32 cellular contexts compared by ENCODE assay signal in the genomic region with DNA sequence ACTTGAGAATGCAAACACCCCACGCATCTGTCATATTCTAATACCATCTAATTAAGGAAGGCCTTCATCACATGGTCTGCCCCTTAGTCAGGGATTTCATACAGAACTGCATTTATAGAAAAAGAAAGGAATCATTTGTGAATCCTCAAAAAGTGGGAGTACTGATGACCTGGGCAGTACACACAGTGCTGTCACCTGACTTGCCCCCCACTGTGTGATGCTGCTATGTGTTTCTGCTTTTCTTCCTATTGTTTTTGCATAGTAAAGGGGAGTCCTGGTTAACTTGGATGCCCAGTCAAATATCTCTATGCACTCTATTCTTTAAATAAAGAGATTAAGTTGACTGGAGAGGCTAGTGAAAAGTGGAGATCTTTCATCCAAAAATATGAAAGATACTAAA.
"Had no signal": no experiment of that assay in that cellular context is flagged by ENCODE, and none has a peak within 500 bp of the region (broad histone marks: within the 10 kb centered on the region; RNA-seq: fewer than 3 reads in every experiment).

No MANE protein-coding gene starts in this region.

- H3K36me3 ChIP-seq: adrenal gland had no signal

- H3K4me3 Mint-ChIP-seq: activated B cell treated with CpG ODN at 0.5 μM for 24 hours; activated CD4-positive, alpha-beta memory T cell treated with anti-CD3 and anti-CD28 coated beads for 36 hours; activated CD4-positive, alpha-beta T cell treated with anti-CD3 and anti-CD28 coated beads, Interleukin-2, amount 10 ng/mL, durations not matched to agents 24 days and 14 days; activated CD8-positive, alpha-beta memory T cell treated with anti-CD3 and anti-CD28 coated beads, Interleukin-2, amount 10 ng/mL, durations not matched to agents 7 days and 5 days; activated CD8-positive, alpha-beta T cell treated with anti-CD3 and anti-CD28 coated beads, Interleukin-2, amount 10 ng/mL, durations not matched to agents 7 days and 5 days; activated naive CD4-positive, alpha-beta T cell treated with anti-CD3 and anti-CD28 coated beads for 36 hours; activated naive CD4-positive, alpha-beta T cell treated with anti-CD3 and anti-CD28 coated beads, Interleukin-2, amount 50 U/mL, for 24 hours; activated naive CD8-positive, alpha-beta T cell treated with anti-CD3 and anti-CD28 coated beads for 36 hours; activated naive CD8-positive, alpha-beta T cell treated with anti-CD3 and anti-CD28 coated beads, Interleukin-2, amount 50 U/mL, for 24 hours; activated T-helper 1 cell treated with anti-CD3 and anti-CD28 coated beads, Interleukin-12 subunit alpha, Interleukin-12 subunit beta, Interleukin-2, Interleukin-4 antibody, amounts not matched to agents 30 ng/mL and 10 ng/mL and 1 ng/mL, durations not matched to agents 14 hours and 24 hours and 36 hours; effector memory CD8-positive, alpha-beta T cell had no signal

- H3K4me1 ChIP-seq: adrenal gland, body of pancreas had no signal

- DNase-seq: activated B cell treated with CpG ODN at 0.5 μM for 24 hours; activated CD4-positive, alpha-beta memory T cell treated with anti-CD3 and anti-CD28 coated beads for 36 hours; activated CD4-positive, alpha-beta T cell treated with anti-CD3 and anti-CD28 coated beads, Interleukin-2, amount 10 ng/mL, durations not matched to agents 24 days and 14 days; activated CD8-positive, alpha-beta memory T cell treated with anti-CD3 and anti-CD28 coated beads, Interleukin-2, amount 10 ng/mL, durations not matched to agents 7 days and 5 days; activated CD8-positive, alpha-beta memory T cell treated with anti-CD3 and anti-CD28 coated beads, Interleukin-2, amount 50 U/mL, for 4 hours; activated CD8-positive, alpha-beta T cell treated with anti-CD3 and anti-CD28 coated beads, Interleukin-2, amount 10 ng/mL, durations not matched to agents 7 days and 5 days; activated effector memory CD4-positive, alpha-beta T cell treated with anti-CD3 and anti-CD28 coated beads, Interleukin-2, amount 50 U/mL, for 16 hours; activated naive CD4-positive, alpha-beta T cell treated with anti-CD3 and anti-CD28 coated beads for 36 hours; activated naive CD8-positive, alpha-beta T cell treated with anti-CD3 and anti-CD28 coated beads for 36 hours; activated naive CD8-positive, alpha-beta T cell treated with anti-CD3 and anti-CD28 coated beads, Interleukin-2, amount 50 U/mL, for 24 hours; activated T-cell treated with anti-CD3 and anti-CD28 coated beads, Interleukin-2, amount 50 U/mL, for 1 hour; activated T-cell treated with anti-CD3 and anti-CD28 coated beads, Interleukin-2, amount 50 U/mL, for 48 hours; adrenal gland; amygdala; aorta; body of pancreas; caudate nucleus; cortex of kidney; dermis blood vessel endothelial cell; effector CD4-positive, alpha-beta T cell; effector memory CD8-positive, alpha-beta T cell; foreskin fibroblast; head of caudate nucleus; hippocampal formation; T-helper 2 cell had no signal

- H3K4me3 ChIP-seq: adrenal gland, body of pancreas had no signal

- ATAC-seq: activated CD4-positive, CD25-positive, alpha-beta regulatory T cell treated with anti-CD3 and anti-CD28 coated beads, Interleukin-2, amount 50 U/mL, for 24 hours; activated CD8-positive, alpha-beta memory T cell treated with anti-CD3 and anti-CD28 coated beads, Interleukin-2, amount 10 ng/mL, durations not matched to agents 7 days and 5 days; activated CD8-positive, alpha-beta T cell treated with anti-CD3 and anti-CD28 coated beads, Interleukin-2, amount 10 ng/mL, durations not matched to agents 7 days and 5 days; activated naive CD8-positive, alpha-beta T cell treated with anti-CD3 and anti-CD28 coated beads, Interleukin-2, amount 50 U/mL, for 24 hours; body of pancreas; effector memory CD8-positive, alpha-beta T cell; esophagus mucosa had no signal

- H3K9me3 Mint-ChIP-seq: activated B cell treated with CpG ODN at 0.5 μM for 24 hours; activated CD4-positive, alpha-beta T cell treated with anti-CD3 and anti-CD28 coated beads, Interleukin-2, amount 10 ng/mL, durations not matched to agents 24 days and 14 days; activated naive CD4-positive, alpha-beta T cell treated with anti-CD3 and anti-CD28 coated beads, Interleukin-2, amount 50 U/mL, for 24 hours had no signal

- H3K9me3 ChIP-seq: adrenal gland, body of pancreas had no signal

- H3K4me1 Mint-ChIP-seq: activated B cell treated with CpG ODN at 0.5 μM for 24 hours; activated CD4-positive, alpha-beta T cell treated with anti-CD3 and anti-CD28 coated beads, Interleukin-2, amount 10 ng/mL, durations not matched to agents 24 days and 14 days; activated CD8-positive, alpha-beta memory T cell treated with anti-CD3 and anti-CD28 coated beads, Interleukin-2, amount 10 ng/mL, durations not matched to agents 7 days and 5 days; activated naive CD4-positive, alpha-beta T cell treated with anti-CD3 and anti-CD28 coated beads, Interleukin-2, amount 50 U/mL, for 24 hours; activated naive CD8-positive, alpha-beta T cell treated with anti-CD3 and anti-CD28 coated beads for 36 hours; activated naive CD8-positive, alpha-beta T cell treated with anti-CD3 and anti-CD28 coated beads, Interleukin-2, amount 50 U/mL, for 24 hours had no signal

- H3K27me3 Mint-ChIP-seq: activated B cell treated with CpG ODN at 0.5 μM for 24 hours; activated CD4-positive, alpha-beta memory T cell treated with anti-CD3 and anti-CD28 coated beads for 36 hours; activated CD4-positive, alpha-beta T cell treated with anti-CD3 and anti-CD28 coated beads, Interleukin-2, amount 10 ng/mL, durations not matched to agents 24 days and 14 days; activated CD8-positive, alpha-beta memory T cell treated with anti-CD3 and anti-CD28 coated beads, Interleukin-2, amount 10 ng/mL, durations not matched to agents 7 days and 5 days; activated naive CD4-positive, alpha-beta T cell treated with anti-CD3 and anti-CD28 coated beads, Interleukin-2, amount 50 U/mL, for 24 hours; activated naive CD8-positive, alpha-beta T cell treated with anti-CD3 and anti-CD28 coated beads for 36 hours; activated naive CD8-positive, alpha-beta T cell treated with anti-CD3 and anti-CD28 coated beads, Interleukin-2, amount 50 U/mL, for 24 hours; effector memory CD8-positive, alpha-beta T cell had no signal

- H3K27me3 ChIP-seq: adrenal gland, body of pancreas had no signal

- H3K27ac ChIP-seq: adrenal gland, body of pancreas, epithelial cell of prostate, VCaP had no signal

- H3K27ac Mint-ChIP-seq: activated B cell treated with CpG ODN at 0.5 μM for 24 hours; activated CD4-positive, alpha-beta memory T cell treated with anti-CD3 and anti-CD28 coated beads for 36 hours; activated CD4-positive, alpha-beta T cell treated with anti-CD3 and anti-CD28 coated beads, Interleukin-2, amount 10 ng/mL, durations not matched to agents 24 days and 14 days; activated CD8-positive, alpha-beta memory T cell treated with anti-CD3 and anti-CD28 coated beads, Interleukin-2, amount 10 ng/mL, durations not matched to agents 7 days and 5 days; activated CD8-positive, alpha-beta T cell treated with anti-CD3 and anti-CD28 coated beads, Interleukin-2, amount 10 ng/mL, durations not matched to agents 7 days and 5 days; activated naive CD4-positive, alpha-beta T cell treated with anti-CD3 and anti-CD28 coated beads for 36 hours; activated naive CD4-positive, alpha-beta T cell treated with anti-CD3 and anti-CD28 coated beads, Interleukin-2, amount 50 U/mL, for 24 hours; activated naive CD8-positive, alpha-beta T cell treated with anti-CD3 and anti-CD28 coated beads for 36 hours; activated naive CD8-positive, alpha-beta T cell treated with anti-CD3 and anti-CD28 coated beads, Interleukin-2, amount 50 U/mL, for 24 hours; activated T-helper 1 cell treated with anti-CD3 and anti-CD28 coated beads, Interleukin-12 subunit alpha, Interleukin-12 subunit beta, Interleukin-2, Interleukin-4 antibody, amounts not matched to agents 30 ng/mL and 10 ng/mL and 1 ng/mL, durations not matched to agents 14 hours and 24 hours and 36 hours; activated T-helper 2 cell treated with anti-CD3 and anti-CD28 coated beads, Interferon-gamma antibody, Interleukin-2, Interleukin-4, amounts not matched to agents 10 μg/mL and 5 μg/mL and 100 μg/mL, durations not matched to agents 14 hours and 24 hours and 36 hours; effector memory CD8-positive, alpha-beta T cell had no signal

- H3K36me3 Mint-ChIP-seq: activated CD4-positive, alpha-beta memory T cell treated with anti-CD3 and anti-CD28 coated beads for 36 hours; activated CD8-positive, alpha-beta memory T cell treated with anti-CD3 and anti-CD28 coated beads, Interleukin-2, amount 10 ng/mL, durations not matched to agents 7 days and 5 days; activated naive CD4-positive, alpha-beta T cell treated with anti-CD3 and anti-CD28 coated beads, Interleukin-2, amount 50 U/mL, for 24 hours; activated naive CD8-positive, alpha-beta T cell treated with anti-CD3 and anti-CD28 coated beads for 36 hours had no signal
